In genomic region chr12:16612647-16613046, GRCh38 we compare ENCODE assay signal across 20 cellular contexts. TPM values are rescaled to one million over a fixed set of nuclear protein-coding genes. Genes with fewer than 3 reads are reported as not detected.
DNase-seq lines count a peak whose midpoint lies in the region; ATAC-seq, FAIRE-seq and TF ChIP-seq lines count a peak whose summit lies in the region.
"Had no signal": no experiment of that assay in that cellular context is flagged by ENCODE, and none has a peak within 500 bp of the region (broad histone marks: within the 10 kb centered on the region; RNA-seq: fewer than 3 reads in every experiment).

No MANE protein-coding gene starts in this region.

- no peak overlapping the region for H3K4me3 ChIP-seq in rectal smooth muscle tissue (ENCODE audit: low read length)
- no peak overlapping the region for H3K4me3 ChIP-seq in small intestine (ENCODE audit: low read depth in 1 of 2, low read length in 2 of 2)
- H3K4me3 ChIP-seq: PC-9, psoas muscle had no signal

- no peaks in the 10 kb centered on the region for H3K9me3 ChIP-seq in small intestine (ENCODE audit: control insufficient read depth, low read depth)
- H3K9me3 ChIP-seq: psoas muscle had no signal

- H3K4me3 Mint-ChIP-seq in CD14-positive monocyte: no peak overlapping the region
- H3K4me3 Mint-ChIP-seq: CD4-positive, alpha-beta memory T cell; nephron progenitor cell; stimulated activated naive B cell treated with anti-CD40 and anti-IgM and Interleukin-4, amounts not matched to agents 10 μg/mL and 1 μg/mL and 100 μg/mL, for 72 hours had no signal

- peaks cover 0 to 7% (median 4%) of the 10 kb centered on the region in 7 donors for H3K9me3 Mint-ChIP-seq in CD14-positive monocyte
- H3K9me3 Mint-ChIP-seq: nephron progenitor cell; stimulated activated naive B cell treated with anti-CD40 and anti-IgM and Interleukin-4, amounts not matched to agents 10 μg/mL and 1 μg/mL and 100 μg/mL, for 72 hours had no signal

- peaks cover 5% of the 10 kb centered on the region for H3K4me1 ChIP-seq in rectal smooth muscle tissue (ENCODE audit: control insufficient read depth, insufficient read depth, low read length)
- H3K4me1 ChIP-seq in small intestine (ENCODE audit: control insufficient read depth in 2 of 2, insufficient read depth in 1 of 2, low read depth in 1 of 2, low read length in 1 of 2): no peaks in the 10 kb centered on the region
- H3K4me1 ChIP-seq: psoas muscle had no signal

- H3K9ac ChIP-seq in rectal smooth muscle tissue (ENCODE audit: low read length): no peak overlapping the region

- no peaks in the 10 kb centered on the region for H3K36me3 Mint-ChIP-seq in CD14-positive monocyte
- H3K36me3 Mint-ChIP-seq: CD4-positive, alpha-beta memory T cell; stimulated activated naive B cell treated with anti-CD40 and anti-IgM and Interleukin-4, amounts not matched to agents 10 μg/mL and 1 μg/mL and 100 μg/mL, for 72 hours had no signal

- TF ChIP-seq CTCF in RWPE1 (conservative IDR thresholded peaks at IDR 0.05; ENCODE audit: low read depth) (no peak), CD14-positive monocyte (IDR thresholded peaks at IDR 0.05) (no peak)

- CTCF ChIA-PET in RWPE1 (lab: Yijun Ruan, JAX): no interaction called here

- peaks cover 33 to 42% (median 35%) of the 10 kb centered on the region in 3 donors for H3K27me3 Mint-ChIP-seq in CD14-positive monocyte (ENCODE audit: low read depth in 3 of 3)

- in situ Hi-C loops in ACHN (cut with HindIII; ENCODE audit: low pct_ligation_motif_present, low pct_unique_long_range_greater_than_20kb, low sequenced_read_pairs): no loop called here

- no peak for FAIRE-seq in small intestine (lab: Jason Lieb, UNC)

- peak; percentile 37 for DNase-seq in ACHN
- DNase-seq in RWPE1 (ENCODE audit: low spot score): peak; percentile 20
- DNase-seq in fibroblast of gingiva (ENCODE audit: low read depth): peak; percentile 25
- DNase-seq in NCI-H2196 (lab: John Stamatoyannopoulos, UW; ENCODE audit: unreplicated experiment): no peak
- DNase-seq in CD14-positive monocyte (ENCODE audit: low spot score): no peak
- no peak for DNase-seq in small intestine
- DNase-seq: activated CD4-positive, CD25-positive, alpha-beta regulatory T cell treated with anti-CD3 and anti-CD28 coated beads, Interleukin-2, amount 50 U/mL, for 72 hours; activated gamma-delta T cell; amygdala; CD4-positive, alpha-beta memory T cell; DMS79; mesendoderm; NCI-H524; nephron progenitor cell; psoas muscle; stimulated activated naive B cell treated with anti-CD40 and anti-IgM and Interleukin-4, amounts not matched to agents 10 μg/mL and 1 μg/mL and 100 μg/mL, for 72 hours had no signal

- no peak overlapping the region for H3K27ac ChIP-seq in RWPE1
- H3K27ac ChIP-seq in rectal smooth muscle tissue (ENCODE audit: low read depth, low read length): peak overlapping the region; percentile 55
- H3K27ac ChIP-seq in small intestine (ENCODE audit: low read depth in 1 of 2, low read length in 1 of 2): no peak overlapping the region
- H3K27ac ChIP-seq: PC-9, psoas muscle had no signal

- H3K27me3 ChIP-seq in rectal smooth muscle tissue (ENCODE audit: control insufficient read depth, insufficient read depth, low read length) (no peaks in the 10 kb centered on the region), small intestine (ENCODE audit: control insufficient read depth in 2 of 2, insufficient read depth in 2 of 2, low read length in 2 of 2) (peaks cover 0 to 9% of the 10 kb centered on the region in 2 donors)

- intact Hi-C loops in CD14-positive monocyte (cut with micrococcal nuclease): no loop called here

- no peak overlapping the region for H3K27ac Mint-ChIP-seq in CD14-positive monocyte
- H3K27ac Mint-ChIP-seq: CD4-positive, alpha-beta memory T cell; nephron progenitor cell; stimulated activated naive B cell treated with anti-CD40 and anti-IgM and Interleukin-4, amounts not matched to agents 10 μg/mL and 1 μg/mL and 100 μg/mL, for 72 hours had no signal

- no peaks in the 10 kb centered on the region for H3K4me1 Mint-ChIP-seq in CD14-positive monocyte
- H3K4me1 Mint-ChIP-seq: CD4-positive, alpha-beta memory T cell; stimulated activated naive B cell treated with anti-CD40 and anti-IgM and Interleukin-4, amounts not matched to agents 10 μg/mL and 1 μg/mL and 100 μg/mL, for 72 hours had no signal

- ATAC-seq in HG03159 (IDR thresholded peaks at IDR 0.05; ENCODE audit: unreplicated experiment): no peak
- ATAC-seq: HCT116; psoas muscle; stimulated activated naive B cell treated with anti-CD40 and anti-IgM and Interleukin-4, amounts not matched to agents 10 μg/mL and 1 μg/mL and 100 μg/mL, for 72 hours had no signal

- POLR2A ChIA-PET in RWPE1 (lab: Yijun Ruan, JAX; ENCODE audit: low non-redundant PET): no interaction called here

- no peaks in the 10 kb centered on the region for H3K36me3 ChIP-seq in rectal smooth muscle tissue (ENCODE audit: control insufficient read depth, insufficient read depth, low read length)
- no peaks in the 10 kb centered on the region for H3K36me3 ChIP-seq in small intestine (ENCODE audit: control insufficient read depth in 2 of 2, insufficient read depth in 2 of 2, low read length in 2 of 2)

RNA-seq across cellular contexts. Expression of gene LMO3, which starts 6.7 kb away (rescaled TPM):
- polyA plus RNA-seq in CD14-positive monocyte: not detected
- 1 to 10 TPM in 1 of 3 donors, under 1 TPM in 2; 0.24 to 1.9 (median 0.67) TPM for polyA plus RNA-seq in small intestine
- polyA plus RNA-seq: CD4-positive, alpha-beta memory T cell had no signal

Comparison
In these comparisons a context has a peak if more than half of its experiments do, and no peak if none do; other contexts are left out.
1. DNase-seq: peak in ACHN (single experiment), RWPE1 (single experiment) and fibroblast of gingiva (single experiment); none in NCI-H2196 (single experiment), CD14-positive monocyte (single experiment) and small intestine (single experiment).